In genomic region chr16:72308396-72308795, GRCh38 we compare ENCODE assay signal across 28 cellular contexts.
"Had no signal": no experiment of that assay in that cellular context is flagged by ENCODE, and none has a peak within 500 bp of the region (broad histone marks: within the 10 kb centered on the region; RNA-seq: fewer than 3 reads in every experiment).

No MANE protein-coding gene starts in this region.

- H3K9ac ChIP-seq: neural progenitor cell, parathyroid adenoma had no signal

- H3K79me2 ChIP-seq: parathyroid adenoma had no signal

- ATAC-seq: natural killer cell; psoas muscle; right cardiac atrium; sciatic nerve; stimulated activated memory B cell treated with anti-CD40 and anti-IgM and Interleukin-4, amounts not matched to agents 10 μg/mL and 1 μg/mL and 100 μg/mL, for 72 hours; stimulated activated naive CD8-positive, alpha-beta T cell treated with anti-CD3 and anti-CD28 coated beads, Interleukin-15, amount 100 ng/mL, for 72 hours; stimulated activated naive CD8-positive, alpha-beta T cell treated with anti-CD3 and anti-CD28 coated beads, Interleukin-15, Interleukin-2, amounts not matched to agents 100 U/mL and 50 U/mL, for 24 hours; upper lobe of right lung had no signal

- H3K27me3 ChIP-seq: neural progenitor cell, ovary, spleen, suprapubic skin, testis, tibial artery, transverse colon, upper lobe of right lung, uterus had no signal

- H3K27ac ChIP-seq: neural progenitor cell, ovary, parathyroid adenoma, psoas muscle, skin epidermis, spleen, suprapubic skin, testis, tibial artery, transverse colon, upper lobe of right lung, uterus had no signal

- H3K36me3 ChIP-seq: ovary, spleen, suprapubic skin, tibial artery, transverse colon, upper lobe of right lung, uterus had no signal

- H3K4me1 ChIP-seq: parathyroid adenoma, psoas muscle, spleen, suprapubic skin, testis, tibial artery, transverse colon, upper lobe of right lung, uterus had no signal

- H3K4me3 ChIP-seq: neural progenitor cell, ovary, psoas muscle, skin epidermis, smooth muscle cell, spleen, suprapubic skin, testis, tibial artery, transverse colon, upper lobe of right lung, uterus had no signal

- H3K9me3 ChIP-seq: ovary, suprapubic skin, testis, tibial artery, transverse colon, upper lobe of right lung, uterus had no signal

- DNase-seq: natural killer cell; occipital lobe; posterior cingulate gyrus; psoas muscle; right cardiac atrium; spleen; stimulated activated CD4-positive, alpha-beta T cell treated with anti-CD3 and anti-CD28 coated beads, Interleukin-12 subunit alpha, Interleukin-12 subunit beta, amount 100 ng/mL, for 4 hours; stimulated activated CD4-positive, alpha-beta T cell treated with anti-CD3 and anti-CD28 coated beads, Interleukin-1b, Interleukin-23, amount 100 ng/mL, for 48 hours; stimulated activated CD4-positive, alpha-beta T cell treated with anti-CD3 and anti-CD28 coated beads, Interleukin-4, amount 100 ng/mL, for 1 hour; stimulated activated CD4-positive, alpha-beta T cell treated with anti-CD3 and anti-CD28 coated beads, Interleukin-4, amount 100 ng/mL, for 4 hours; stimulated activated CD8-positive, alpha-beta memory T cell treated with anti-CD3 and anti-CD28 coated beads, Interleukin-4, amount 100 ng/mL, for 48 hours; stimulated activated naive CD4-positive, alpha-beta T cell; stimulated activated naive CD8-positive, alpha-beta T cell treated with anti-CD3 and anti-CD28 coated beads, Interleukin-15, amount 100 ng/mL, for 72 hours; stimulated activated naive CD8-positive, alpha-beta T cell treated with anti-CD3 and anti-CD28 coated beads, Interleukin-15, Interleukin-2, amounts not matched to agents 100 U/mL and 50 U/mL, for 24 hours; substantia nigra; tibial artery; transverse colon; upper lobe of right lung; uterus had no signal

- H2AFZ ChIP-seq: neural progenitor cell, parathyroid adenoma had no signal

- H3K4me2 ChIP-seq: neural progenitor cell, smooth muscle cell had no signal
